8 cellular contexts compared by ENCODE assay signal in genomic region chr19:52735734-52736133, GRCh38. TPM values are rescaled to one million over a fixed set of nuclear protein-coding genes. Genes with fewer than 3 reads are reported as not detected.
DNase-seq lines count a peak whose midpoint lies in the region; ATAC-seq and TF ChIP-seq lines count a peak whose summit lies in the region.

No MANE protein-coding gene starts in this region.

- no peak overlapping the region for H3K4me3 Mint-ChIP-seq in activated T-cell treated with anti-CD3 and anti-CD28 coated beads, Interleukin-2, amount 50 U/mL, for 24 hours
- H3K4me3 Mint-ChIP-seq in brain (peak overlapping the region; percentile 83 to 93 (median 88)), immature natural killer cell (peak overlapping the region in 4 of 5 donors; percentile 91 to 96 (median 93))

- H3K36me3 Mint-ChIP-seq in activated T-cell treated with anti-CD3 and anti-CD28 coated beads, Interleukin-2, amount 50 U/mL, for 24 hours (ENCODE audit: low read depth), result peaks cover 35% of the 10 kb centered on the region
- H3K36me3 Mint-ChIP-seq in brain (no peaks in the 10 kb centered on the region), immature natural killer cell (peaks cover 0 to 5% (median 3%) of the 10 kb centered on the region in 3 donors)

- no peaks in the 10 kb centered on the region for H3K9me3 Mint-ChIP-seq in activated T-cell treated with anti-CD3 and anti-CD28 coated beads, Interleukin-2, amount 50 U/mL, for 24 hours
- peaks cover 0 to 16% (median 0%) of the 10 kb centered on the region in 5 experiments for H3K9me3 Mint-ChIP-seq in brain
- H3K9me3 Mint-ChIP-seq in immature natural killer cell, result no peaks in the 10 kb centered on the region

- H3K27ac ChIP-seq in skin epidermis, result peak overlapping the region in 20 of 21 experiments; percentile 28 to 93 (median 86)

- peaks cover 25% of the 10 kb centered on the region for H3K4me1 Mint-ChIP-seq in activated T-cell treated with anti-CD3 and anti-CD28 coated beads, Interleukin-2, amount 50 U/mL, for 24 hours (ENCODE audit: low read depth)
- H3K4me1 Mint-ChIP-seq in brain (peaks cover 38% of the 10 kb centered on the region), immature natural killer cell (peaks cover 23 to 35% of the 10 kb centered on the region in 2 donors)

- TF ChIP-seq CTCF in brain (conservative IDR thresholded peaks at IDR 0.05), result no peak

- DNase-seq in activated T-cell treated with anti-CD3 and anti-CD28 coated beads, Interleukin-2, amount 50 U/mL, for 24 hours, result no peak
- no peak for DNase-seq in activated T-cell treated with anti-CD3 and anti-CD28 coated beads for 4 hours
- no peak for DNase-seq in immature natural killer cell

- no peak for ATAC-seq in GM21528 (IDR thresholded peaks at IDR 0.05; ENCODE audit: low FRiP score, unreplicated experiment)
- no peak for ATAC-seq in GM19395 (IDR thresholded peaks at IDR 0.05; ENCODE audit: unreplicated experiment)
- ATAC-seq in GM18909 (IDR thresholded peaks at IDR 0.05; ENCODE audit: poor library complexity, unreplicated experiment), result no peak

- no peak overlapping the region for H3K4me3 ChIP-seq in skin epidermis

- peak overlapping the region; percentile 95 for H3K27ac Mint-ChIP-seq in activated T-cell treated with anti-CD3 and anti-CD28 coated beads, Interleukin-2, amount 50 U/mL, for 24 hours
- H3K27ac Mint-ChIP-seq in brain (peak overlapping the region; percentile 65 to 98 (median 97)), immature natural killer cell (peak overlapping the region; percentile 89 to 97 (median 96))

- no peaks in the 10 kb centered on the region for H3K27me3 Mint-ChIP-seq in activated T-cell treated with anti-CD3 and anti-CD28 coated beads, Interleukin-2, amount 50 U/mL, for 24 hours
- H3K27me3 Mint-ChIP-seq in brain (peaks cover 3% of the 10 kb centered on the region), immature natural killer cell (ENCODE audit: low read depth in 3 of 3) (peaks cover 4 to 7% (median 6%) of the 10 kb centered on the region in 3 donors)

RNA-seq across cellular contexts. Expression of gene ZNF611, which starts 0.9 kb away (rescaled TPM):
- polyA plus RNA-seq in brain (ENCODE audit: insufficient read depth, low read depth, low replicate concordance) (3.7 TPM), immature natural killer cell (10 to 100 TPM; 18.4 to 75.2 (median 27.4) TPM)

RNA-seq across cellular contexts. Expression of gene ZNF600, which starts 50.9 kb away (rescaled TPM):
- 0.83 TPM for polyA plus RNA-seq in brain (ENCODE audit: insufficient read depth, low read depth, low replicate concordance)
- polyA plus RNA-seq in immature natural killer cell, result 100 to 1,000 TPM in 1 of 3 donors, 10 to 100 TPM in 2; 28.2 to 114 (median 42.4) TPM

Comparison
In these comparisons a context has a peak if more than half of its experiments do, and no peak if none do; other contexts are left out.
1. RNA of gene ZNF600, which starts 50.9 kb away (polyA plus RNA-seq): 28.2 to 114 TPM in immature natural killer cell; 0.83 TPM in brain (single experiment); every median in the first group is over 10 times any median in the second.
2. Peak in every context shown above with its lines, with median percentiles within 50 percentile points of each other: H3K27ac Mint-ChIP-seq.